Comparison of ENCODE assay signal across 1 cellular context in the genomic region with DNA sequence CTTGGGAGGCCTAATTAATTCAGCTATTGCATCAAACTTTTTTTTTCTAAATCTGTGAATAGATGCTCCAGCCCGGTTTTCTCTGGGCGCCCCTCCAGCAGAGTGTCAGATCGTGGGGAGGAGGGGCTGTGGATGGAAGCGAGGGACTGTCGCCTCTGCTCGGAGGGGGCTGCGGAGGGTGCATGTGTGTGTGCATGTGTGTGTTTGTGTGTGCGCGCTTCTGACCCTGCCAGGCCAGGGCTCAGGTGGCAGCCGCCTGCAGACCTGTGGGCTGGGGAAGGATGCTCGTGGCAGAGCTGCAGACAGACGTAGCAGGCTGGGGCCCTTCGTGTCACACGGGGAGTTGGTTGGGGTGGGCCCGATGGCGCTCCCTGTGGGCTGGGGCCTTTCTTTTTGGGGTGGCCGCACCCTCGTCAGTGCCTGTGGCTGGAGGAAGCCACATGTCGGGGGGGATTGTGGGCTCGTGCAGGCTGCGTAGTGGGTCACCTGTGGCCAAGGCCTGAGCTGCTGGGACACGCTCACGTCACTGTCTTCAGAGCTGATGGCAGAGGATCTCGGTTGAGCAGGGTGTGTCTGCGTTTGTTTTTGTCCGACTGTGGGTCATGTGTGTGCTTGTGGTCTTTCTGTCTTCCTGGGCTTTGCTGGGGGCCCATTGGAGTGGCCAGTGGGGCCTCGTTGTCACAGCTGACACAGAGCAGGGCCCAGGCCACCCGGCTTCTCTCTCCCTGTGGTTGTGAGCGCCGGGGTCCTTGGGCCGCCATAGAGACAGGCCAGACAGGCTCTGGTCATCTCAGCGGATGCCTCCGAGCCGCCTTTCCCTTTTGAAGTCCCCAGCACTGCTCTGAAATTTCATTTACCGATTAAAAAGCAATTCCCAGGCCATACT.
TF ChIP-seq lines count a peak whose summit lies in the region.

No MANE protein-coding gene starts in this region.

TF ChIP-seq in K562, 482 proteins besides CTCF, POLR2A, EP300 and RAD21 (continued from another document):
- TF ChIP-seq, protein P1, sequence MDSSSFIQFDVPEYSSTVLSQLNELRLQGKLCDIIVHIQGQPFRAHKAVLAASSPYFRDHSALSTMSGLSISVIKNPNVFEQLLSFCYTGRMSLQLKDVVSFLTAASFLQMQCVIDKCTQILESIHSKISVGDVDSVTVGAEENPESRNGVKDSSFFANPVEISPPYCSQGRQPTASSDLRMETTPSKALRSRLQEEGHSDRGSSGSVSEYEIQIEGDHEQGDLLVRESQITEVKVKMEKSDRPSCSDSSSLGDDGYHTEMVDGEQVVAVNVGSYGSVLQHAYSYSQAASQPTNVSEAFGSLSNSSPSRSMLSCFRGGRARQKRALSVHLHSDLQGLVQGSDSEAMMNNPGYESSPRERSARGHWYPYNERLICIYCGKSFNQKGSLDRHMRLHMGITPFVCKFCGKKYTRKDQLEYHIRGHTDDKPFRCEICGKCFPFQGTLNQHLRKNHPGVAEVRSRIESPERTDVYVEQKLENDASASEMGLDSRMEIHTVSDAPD (CRISPR knock-in tag; IDR thresholded peaks at IDR 0.05) = no peak
- TF ChIP-seq SFPQ (IDR thresholded peaks at IDR 0.05; ENCODE audit: low read depth, low read length) (no peak), SAFB2 (IDR thresholded peaks at IDR 0.05; ENCODE audit: borderline replicate concordance, low read depth, low read length, severe bottlenecking) (no peak), SOX6 (IDR thresholded peaks at IDR 0.05) (no peak), SAFB (IDR thresholded peaks at IDR 0.05; ENCODE audit: borderline replicate concordance, low read depth, low read length) (peak; percentile 44; the same call in 1 of the 2 replicates), SMAD4 (CRISPR knock-in tag; conservative IDR thresholded peaks at IDR 0.05) (0 out of 2 replicates have a peak, but pooled peaks have one; percentile 25), E2F6 (IDR thresholded peaks at IDR 0.05; ENCODE audit: borderline replicate concordance in 1 of 2, extremely low read depth in 1 of 2, insufficient read depth in 1 of 2, insufficient read length in 1 of 2, low read depth in 1 of 2, low read length in 1 of 2, poor library complexity in 1 of 2, severe bottlenecking in 1 of 2) (peak in 1 of 2 experiments; percentile 23), MTA1 (IDR thresholded peaks at IDR 0.05; ENCODE audit: borderline replicate concordance) (no peak), SIN3B (IDR thresholded peaks at IDR 0.05; ENCODE audit: low read depth) (no peak), NEUROD1 (IDR thresholded peaks at IDR 0.05; ENCODE audit: borderline replicate concordance, low read depth, low read length, partially characterized antibody) (no peak), FOSL1 (tag; conservative IDR thresholded peaks at IDR 0.05) (no peak), ZNF354B (CRISPR knock-in tag; IDR thresholded peaks at IDR 0.05) (no peak), ZNF263 (CRISPR knock-in tag; IDR thresholded peaks at IDR 0.05; ENCODE audit: borderline replicate concordance) (no peak), FOXM1 (IDR thresholded peaks at IDR 0.05; ENCODE audit: low read depth) (no peak), FOXM1 (CRISPR knock-in tag; IDR thresholded peaks at IDR 0.05; ENCODE audit: low read depth) (no peak), HINFP (tag; conservative IDR thresholded peaks at IDR 0.05; ENCODE audit: low read depth) (no peak), PCBP2 (IDR thresholded peaks at IDR 0.05; ENCODE audit: low read depth, low read length, poor library complexity, severe bottlenecking) (no peak), CHD4 (IDR thresholded peaks at IDR 0.05; ENCODE audit: insufficient read depth, insufficient replicate concordance, low read depth, low read length, poor library complexity, severe bottlenecking) (peak; percentile 5), ZNF695 (CRISPR knock-in tag; IDR thresholded peaks at IDR 0.05) (no peak), RB1 (IDR thresholded peaks at IDR 0.05; ENCODE audit: low read depth) (0 out of 2 replicates have a peak, but pooled peaks have one; percentile 19), DLX4 (CRISPR knock-in tag; IDR thresholded peaks at IDR 0.05) (no peak), POLR2H (tag; IDR thresholded peaks at IDR 0.05; ENCODE audit: low read depth) (no peak), NRF1 (conservative IDR thresholded peaks at IDR 0.05 in 1 of 2, IDR thresholded peaks at IDR 0.05 in 1 of 2) (peak; percentile 27 to 53; a peak in 2 of 4 replicates), ARID3A (IDR thresholded peaks at IDR 0.05; ENCODE audit: borderline replicate concordance, low read depth, low read length) (no peak), BHLHE40 (IDR thresholded peaks at IDR 0.05; ENCODE audit: low read length) (peak; percentile 44), ZFP30 (CRISPR knock-in tag; IDR thresholded peaks at IDR 0.05; ENCODE audit: borderline replicate concordance) (no peak), PYGO2 (tag; IDR thresholded peaks at IDR 0.05) (no peak), KDM2B (CRISPR knock-in tag; IDR thresholded peaks at IDR 0.05) (no peak), HNRNPL (IDR thresholded peaks at IDR 0.05; ENCODE audit: low read depth, low read length) (no peak)
- TF ChIP-seq, protein P2, sequence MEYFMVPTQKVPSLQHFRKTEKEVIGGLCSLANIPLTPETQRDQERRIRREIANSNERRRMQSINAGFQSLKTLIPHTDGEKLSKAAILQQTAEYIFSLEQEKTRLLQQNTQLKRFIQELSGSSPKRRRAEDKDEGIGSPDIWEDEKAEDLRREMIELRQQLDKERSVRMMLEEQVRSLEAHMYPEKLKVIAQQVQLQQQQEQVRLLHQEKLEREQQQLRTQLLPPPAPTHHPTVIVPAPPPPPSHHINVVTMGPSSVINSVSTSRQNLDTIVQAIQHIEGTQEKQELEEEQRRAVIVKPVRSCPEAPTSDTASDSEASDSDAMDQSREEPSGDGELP (CRISPR knock-in tag; IDR thresholded peaks at IDR 0.05; ENCODE audit: borderline replicate concordance) = peak; percentile 65; the same call in 1 of the 2 replicates
- TF ChIP-seq, protein P3, sequence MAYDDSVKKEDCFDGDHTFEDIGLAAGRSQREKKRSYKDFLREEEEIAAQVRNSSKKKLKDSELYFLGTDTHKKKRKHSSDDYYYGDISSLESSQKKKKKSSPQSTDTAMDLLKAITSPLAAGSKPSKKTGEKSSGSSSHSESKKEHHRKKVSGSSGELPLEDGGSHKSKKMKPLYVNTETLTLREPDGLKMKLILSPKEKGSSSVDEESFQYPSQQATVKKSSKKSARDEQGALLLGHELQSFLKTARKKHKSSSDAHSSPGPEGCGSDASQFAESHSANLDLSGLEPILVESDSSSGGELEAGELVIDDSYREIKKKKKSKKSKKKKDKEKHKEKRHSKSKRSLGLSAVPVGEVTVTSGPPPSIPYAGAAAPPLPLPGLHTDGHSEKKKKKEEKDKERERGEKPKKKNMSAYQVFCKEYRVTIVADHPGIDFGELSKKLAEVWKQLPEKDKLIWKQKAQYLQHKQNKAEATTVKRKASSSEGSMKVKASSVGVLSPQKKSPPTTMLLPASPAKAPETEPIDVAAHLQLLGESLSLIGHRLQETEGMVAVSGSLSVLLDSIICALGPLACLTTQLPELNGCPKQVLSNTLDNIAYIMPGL (CRISPR knock-in tag; IDR thresholded peaks at IDR 0.05) = no peak
- TF ChIP-seq, protein P4, sequence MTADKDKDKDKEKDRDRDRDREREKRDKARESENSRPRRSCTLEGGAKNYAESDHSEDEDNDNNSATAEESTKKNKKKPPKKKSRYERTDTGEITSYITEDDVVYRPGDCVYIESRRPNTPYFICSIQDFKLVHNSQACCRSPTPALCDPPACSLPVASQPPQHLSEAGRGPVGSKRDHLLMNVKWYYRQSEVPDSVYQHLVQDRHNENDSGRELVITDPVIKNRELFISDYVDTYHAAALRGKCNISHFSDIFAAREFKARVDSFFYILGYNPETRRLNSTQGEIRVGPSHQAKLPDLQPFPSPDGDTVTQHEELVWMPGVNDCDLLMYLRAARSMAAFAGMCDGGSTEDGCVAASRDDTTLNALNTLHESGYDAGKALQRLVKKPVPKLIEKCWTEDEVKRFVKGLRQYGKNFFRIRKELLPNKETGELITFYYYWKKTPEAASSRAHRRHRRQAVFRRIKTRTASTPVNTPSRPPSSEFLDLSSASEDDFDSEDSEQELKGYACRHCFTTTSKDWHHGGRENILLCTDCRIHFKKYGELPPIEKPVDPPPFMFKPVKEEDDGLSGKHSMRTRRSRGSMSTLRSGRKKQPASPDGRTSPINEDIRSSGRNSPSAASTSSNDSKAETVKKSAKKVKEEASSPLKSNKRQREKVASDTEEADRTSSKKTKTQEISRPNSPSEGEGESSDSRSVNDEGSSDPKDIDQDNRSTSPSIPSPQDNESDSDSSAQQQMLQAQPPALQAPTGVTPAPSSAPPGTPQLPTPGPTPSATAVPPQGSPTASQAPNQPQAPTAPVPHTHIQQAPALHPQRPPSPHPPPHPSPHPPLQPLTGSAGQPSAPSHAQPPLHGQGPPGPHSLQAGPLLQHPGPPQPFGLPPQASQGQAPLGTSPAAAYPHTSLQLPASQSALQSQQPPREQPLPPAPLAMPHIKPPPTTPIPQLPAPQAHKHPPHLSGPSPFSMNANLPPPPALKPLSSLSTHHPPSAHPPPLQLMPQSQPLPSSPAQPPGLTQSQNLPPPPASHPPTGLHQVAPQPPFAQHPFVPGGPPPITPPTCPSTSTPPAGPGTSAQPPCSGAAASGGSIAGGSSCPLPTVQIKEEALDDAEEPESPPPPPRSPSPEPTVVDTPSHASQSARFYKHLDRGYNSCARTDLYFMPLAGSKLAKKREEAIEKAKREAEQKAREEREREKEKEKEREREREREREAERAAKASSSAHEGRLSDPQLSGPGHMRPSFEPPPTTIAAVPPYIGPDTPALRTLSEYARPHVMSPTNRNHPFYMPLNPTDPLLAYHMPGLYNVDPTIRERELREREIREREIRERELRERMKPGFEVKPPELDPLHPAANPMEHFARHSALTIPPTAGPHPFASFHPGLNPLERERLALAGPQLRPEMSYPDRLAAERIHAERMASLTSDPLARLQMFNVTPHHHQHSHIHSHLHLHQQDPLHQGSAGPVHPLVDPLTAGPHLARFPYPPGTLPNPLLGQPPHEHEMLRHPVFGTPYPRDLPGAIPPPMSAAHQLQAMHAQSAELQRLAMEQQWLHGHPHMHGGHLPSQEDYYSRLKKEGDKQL (CRISPR knock-in tag; IDR thresholded peaks at IDR 0.05; ENCODE audit: borderline replicate concordance) = no peak
